In the genomic region with DNA sequence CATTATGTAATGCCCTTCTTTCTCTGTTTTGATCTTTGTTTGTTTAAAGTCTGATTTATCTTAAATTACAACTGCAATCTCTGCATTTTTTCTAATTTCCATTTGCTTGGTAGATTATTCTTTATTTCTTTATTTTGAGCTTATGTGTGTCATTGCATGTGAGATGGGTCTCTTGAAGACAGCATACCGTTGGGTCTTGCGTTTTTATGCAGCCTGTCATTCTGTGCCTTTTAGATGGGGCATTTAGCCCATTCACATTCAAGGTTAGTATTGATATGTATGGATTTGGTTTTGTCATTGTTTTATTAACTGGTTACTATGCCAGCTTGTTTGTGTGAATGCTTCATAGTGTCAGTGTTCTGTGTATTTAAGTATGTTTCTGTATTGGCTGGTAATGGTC, we compare ENCODE assay signal across 39 cellular contexts.
"Had no signal": no experiment of that assay in that cellular context is flagged by ENCODE, and none has a peak within 500 bp of the region (broad histone marks: within the 10 kb centered on the region; RNA-seq: fewer than 3 reads in every experiment).

No MANE protein-coding gene starts in this region.

- H3K4me3 ChIP-seq: adrenal gland, ascending aorta, body of pancreas, breast epithelium, cardiac muscle cell had no signal

- H3K27ac Mint-ChIP-seq: activated naive CD4-positive, alpha-beta T cell treated with anti-CD3 and anti-CD28 coated beads for 36 hours; activated naive CD4-positive, alpha-beta T cell treated with anti-CD3 and anti-CD28 coated beads, Interleukin-2, amount 10 ng/mL, durations not matched to agents 7 days and 5 days; activated naive CD4-positive, alpha-beta T cell treated with anti-CD3 and anti-CD28 coated beads, Interleukin-2, amount 50 U/mL, for 24 hours; activated naive CD4-positive, alpha-beta T cell treated with anti-CD3 and anti-CD28 coated beads, Interleukin-2, amount 50 U/mL, for 72 hours; activated naive CD8-positive, alpha-beta T cell; activated naive CD8-positive, alpha-beta T cell treated with anti-CD3 and anti-CD28 coated beads for 36 hours; activated naive CD8-positive, alpha-beta T cell treated with anti-CD3 and anti-CD28 coated beads, Interleukin-2, amount 10 ng/mL, durations not matched to agents 7 days and 5 days; activated naive CD8-positive, alpha-beta T cell treated with anti-CD3 and anti-CD28 coated beads, Interleukin-2, amount 50 U/mL, for 24 hours; activated T-cell treated with anti-CD3 and anti-CD28 coated beads, Interleukin-2, amount 50 U/mL, for 24 hours; activated T-cell treated with anti-CD3 and anti-CD28 coated beads, Interleukin-2, amount 50 U/mL, for 72 hours; activated T-helper 1 cell treated with anti-CD3 and anti-CD28 coated beads, Interleukin-12 subunit alpha, Interleukin-12 subunit beta, Interleukin-2, Interleukin-4 antibody, amounts not matched to agents 30 ng/mL and 10 ng/mL and 1 ng/mL, durations not matched to agents 14 hours and 24 hours and 36 hours; activated T-helper 17 cell treated with anti-CD3 and anti-CD28 coated beads, Interleukin-2, amount 50 U/mL, for 72 hours; activated T-helper 2 cell treated with anti-CD3 and anti-CD28 coated beads, Interferon-gamma antibody, Interleukin-2, Interleukin-4, amounts not matched to agents 10 μg/mL and 5 μg/mL and 100 μg/mL, durations not matched to agents 14 hours and 24 hours and 36 hours had no signal

- H3K27me3 ChIP-seq: adrenal gland, ascending aorta, body of pancreas, brain microvascular endothelial cell, breast epithelium, cardiac muscle cell had no signal

- H3K4me3 Mint-ChIP-seq: activated naive CD4-positive, alpha-beta T cell treated with anti-CD3 and anti-CD28 coated beads for 36 hours; activated naive CD4-positive, alpha-beta T cell treated with anti-CD3 and anti-CD28 coated beads, Interleukin-2, amount 10 ng/mL, durations not matched to agents 7 days and 5 days; activated naive CD4-positive, alpha-beta T cell treated with anti-CD3 and anti-CD28 coated beads, Interleukin-2, amount 50 U/mL, for 24 hours; activated naive CD8-positive, alpha-beta T cell; activated naive CD8-positive, alpha-beta T cell treated with anti-CD3 and anti-CD28 coated beads for 36 hours; activated naive CD8-positive, alpha-beta T cell treated with anti-CD3 and anti-CD28 coated beads, Interleukin-2, amount 10 ng/mL, durations not matched to agents 7 days and 5 days; activated naive CD8-positive, alpha-beta T cell treated with anti-CD3 and anti-CD28 coated beads, Interleukin-2, amount 50 U/mL, for 24 hours; activated T-cell treated with anti-CD3 and anti-CD28 coated beads, Interleukin-2, amount 50 U/mL, for 24 hours; activated T-cell treated with anti-CD3 and anti-CD28 coated beads, Interleukin-2, amount 50 U/mL, for 4 hours; activated T-cell treated with anti-CD3 and anti-CD28 coated beads, Interleukin-2, amount 50 U/mL, for 72 hours; activated T-helper 1 cell treated with anti-CD3 and anti-CD28 coated beads, Interleukin-12 subunit alpha, Interleukin-12 subunit beta, Interleukin-2, Interleukin-4 antibody, amounts not matched to agents 30 ng/mL and 10 ng/mL and 1 ng/mL, durations not matched to agents 14 hours and 24 hours and 36 hours; activated T-helper 17 cell treated with anti-CD3 and anti-CD28 coated beads, Interleukin-2, amount 50 U/mL, for 72 hours; brain; central memory CD8-positive, alpha-beta T cell had no signal

- ATAC-seq: activated naive CD4-positive, alpha-beta T cell treated with anti-CD3 and anti-CD28 coated beads, Interleukin-2, amount 50 U/mL, for 72 hours; activated naive CD8-positive, alpha-beta T cell treated with anti-CD3 and anti-CD28 coated beads, Interleukin-2, amount 50 U/mL, for 24 hours; activated T-cell treated with anti-CD3 and anti-CD28 coated beads, Interleukin-2, amount 50 U/mL, for 4 hours; activated T-cell treated with anti-CD3 and anti-CD28 coated beads, Interleukin-2, amount 50 U/mL, for 72 hours; activated T-helper 17 cell treated with anti-CD3 and anti-CD28 coated beads, Interleukin-2, amount 50 U/mL, for 72 hours; body of pancreas had no signal

- H3K4me1 ChIP-seq: adrenal gland, ascending aorta, body of pancreas, breast epithelium had no signal

- H3K27me3 Mint-ChIP-seq: activated naive CD4-positive, alpha-beta T cell treated with anti-CD3 and anti-CD28 coated beads, Interleukin-2, amount 10 ng/mL, durations not matched to agents 7 days and 5 days; activated naive CD4-positive, alpha-beta T cell treated with anti-CD3 and anti-CD28 coated beads, Interleukin-2, amount 50 U/mL, for 24 hours; activated naive CD8-positive, alpha-beta T cell; activated naive CD8-positive, alpha-beta T cell treated with anti-CD3 and anti-CD28 coated beads for 36 hours; activated naive CD8-positive, alpha-beta T cell treated with anti-CD3 and anti-CD28 coated beads, Interleukin-2, amount 10 ng/mL, durations not matched to agents 7 days and 5 days; activated naive CD8-positive, alpha-beta T cell treated with anti-CD3 and anti-CD28 coated beads, Interleukin-2, amount 50 U/mL, for 24 hours; activated T-cell treated with anti-CD3 and anti-CD28 coated beads, Interleukin-2, amount 50 U/mL, for 24 hours; activated T-helper 17 cell treated with anti-CD3 and anti-CD28 coated beads, Interleukin-2, amount 50 U/mL, for 72 hours; brain; central memory CD8-positive, alpha-beta T cell had no signal

- H3K27ac ChIP-seq: adrenal gland, ascending aorta, body of pancreas, brain microvascular endothelial cell, breast epithelium, cardiac muscle cell had no signal

- H3K36me3 ChIP-seq: adrenal gland, ascending aorta, brain microvascular endothelial cell, breast epithelium, cardiac muscle cell had no signal

- H3K36me3 Mint-ChIP-seq: activated naive CD4-positive, alpha-beta T cell treated with anti-CD3 and anti-CD28 coated beads, Interleukin-2, amount 10 ng/mL, durations not matched to agents 7 days and 5 days; activated naive CD4-positive, alpha-beta T cell treated with anti-CD3 and anti-CD28 coated beads, Interleukin-2, amount 50 U/mL, for 24 hours; activated naive CD8-positive, alpha-beta T cell; activated naive CD8-positive, alpha-beta T cell treated with anti-CD3 and anti-CD28 coated beads for 36 hours; activated naive CD8-positive, alpha-beta T cell treated with anti-CD3 and anti-CD28 coated beads, Interleukin-2, amount 10 ng/mL, durations not matched to agents 7 days and 5 days had no signal

- H3K4me1 Mint-ChIP-seq: activated naive CD4-positive, alpha-beta T cell treated with anti-CD3 and anti-CD28 coated beads, Interleukin-2, amount 10 ng/mL, durations not matched to agents 7 days and 5 days; activated naive CD4-positive, alpha-beta T cell treated with anti-CD3 and anti-CD28 coated beads, Interleukin-2, amount 50 U/mL, for 24 hours; activated naive CD8-positive, alpha-beta T cell treated with anti-CD3 and anti-CD28 coated beads for 36 hours; activated naive CD8-positive, alpha-beta T cell treated with anti-CD3 and anti-CD28 coated beads, Interleukin-2, amount 10 ng/mL, durations not matched to agents 7 days and 5 days; activated naive CD8-positive, alpha-beta T cell treated with anti-CD3 and anti-CD28 coated beads, Interleukin-2, amount 50 U/mL, for 24 hours; activated T-helper 17 cell treated with anti-CD3 and anti-CD28 coated beads, Interleukin-2, amount 50 U/mL, for 72 hours; central memory CD8-positive, alpha-beta T cell had no signal

- FAIRE-seq: astrocyte, bronchial epithelial cell had no signal

- H3K9me3 ChIP-seq: adrenal gland, ascending aorta had no signal

- DNase-seq: activated effector memory CD4-positive, alpha-beta T cell treated with anti-CD3 and anti-CD28 coated beads, Interleukin-2, amount 50 U/mL, for 16 hours; activated effector memory CD4-positive, alpha-beta T cell treated with Interleukin-2 at 50 U/mL for 16 hours; activated gamma-delta T cell; activated gamma-delta T cell treated with Interleukin-2 at 50 U/mL for 16 hours; activated naive CD4-positive, alpha-beta T cell; activated naive CD4-positive, alpha-beta T cell treated with anti-CD3 and anti-CD28 coated beads for 36 hours; activated naive CD4-positive, alpha-beta T cell treated with anti-CD3 and anti-CD28 coated beads, Interleukin-2, amount 10 ng/mL, durations not matched to agents 7 days and 5 days; activated naive CD4-positive, alpha-beta T cell treated with anti-CD3 and anti-CD28 coated beads, Interleukin-2, amount 50 U/mL, for 16 hours; activated naive CD4-positive, alpha-beta T cell treated with Interleukin-2 at 50 U/mL for 16 hours; activated naive CD8-positive, alpha-beta T cell treated with anti-CD3 and anti-CD28 coated beads for 36 hours; activated naive CD8-positive, alpha-beta T cell treated with anti-CD3 and anti-CD28 coated beads, Interleukin-2, amount 10 ng/mL, durations not matched to agents 7 days and 5 days; activated naive CD8-positive, alpha-beta T cell treated with anti-CD3 and anti-CD28 coated beads, Interleukin-2, amount 50 U/mL, for 24 hours; activated T-cell treated with anti-CD3 and anti-CD28 coated beads, Interleukin-2, amount 50 U/mL, for 24 hours; activated T-cell treated with anti-CD3 and anti-CD28 coated beads, Interleukin-2, amount 50 U/mL, for 4 hours; activated T-cell treated with anti-CD3 and anti-CD28 coated beads, Interleukin-2, amount 50 U/mL, for 48 hours; activated T-cell treated with anti-CD3 and anti-CD28 coated beads, Interleukin-2, amount 50 U/mL, for 72 hours; adrenal gland; amniotic stem cell; amygdala; anterior cingulate cortex; aorta; body of pancreas; brain microvascular endothelial cell; caudate nucleus; central memory CD4-positive, alpha-beta T cell; cerebellar nuclear complex had no signal
